Comparison of ENCODE assay signal across 2 cellular contexts in genomic region chr7:137343483-137343841, GRCh38.
TF ChIP-seq lines count a peak whose summit lies in the region.

Gene PTN, minus strand, starts transcription at chr7:137343733. Its CDS starts 88,760 bp downstream, at chr7:137254973.

TF ChIP-seq in A549, 52 proteins besides CTCF, POLR2A, EP300 and RAD21 (continued from another document):
- no peak for TF ChIP-seq CHD2 (IDR thresholded peaks at IDR 0.05; ENCODE audit: low read length, partially characterized antibody)
- TF ChIP-seq JUN (IDR thresholded peaks at IDR 0.05) = no peak
- no peak for TF ChIP-seq BCL3 (IDR thresholded peaks at IDR 0.05)
- TF ChIP-seq HOXA7 (CRISPR knock-in tag; IDR thresholded peaks at IDR 0.05) = no peak
- TF ChIP-seq ZFP36 (IDR thresholded peaks at IDR 0.05; ENCODE audit: borderline replicate concordance, partially characterized antibody) = no peak
- no peak for TF ChIP-seq KDM5A (IDR thresholded peaks at IDR 0.05)

TF ChIP-seq in HepG2, 621 proteins besides CTCF, POLR2A, EP300 and RAD21 (continued from another document):
- TF ChIP-seq FOXM1 (CRISPR knock-in tag; IDR thresholded peaks at IDR 0.05) (no peak), ZEB1 (IDR thresholded peaks at IDR 0.05; ENCODE audit: insufficient replicate concordance, low read depth) (no peak), CHCHD3 (CRISPR knock-in tag; IDR thresholded peaks at IDR 0.05) (no peak), NFKB2 (CRISPR knock-in tag; IDR thresholded peaks at IDR 0.05; ENCODE audit: borderline replicate concordance) (no peak), CENPT (CRISPR knock-in tag; IDR thresholded peaks at IDR 0.05; ENCODE audit: low read depth) (no peak), MXD3 (CRISPR knock-in tag; IDR thresholded peaks at IDR 0.05) (no peak), ZNF414 (CRISPR knock-in tag; IDR thresholded peaks at IDR 0.05) (no peak), ZFP36L2 (CRISPR knock-in tag; IDR thresholded peaks at IDR 0.05) (no peak), ARID4A (CRISPR knock-in tag; IDR thresholded peaks at IDR 0.05; ENCODE audit: borderline replicate concordance) (no peak), SAFB2 (CRISPR knock-in tag; IDR thresholded peaks at IDR 0.05; ENCODE audit: borderline replicate concordance, low read depth) (no peak), TEF (CRISPR knock-in tag; IDR thresholded peaks at IDR 0.05) (no peak), ZNF468 (CRISPR knock-in tag; IDR thresholded peaks at IDR 0.05) (no peak), CBFB (CRISPR knock-in tag; IDR thresholded peaks at IDR 0.05) (no peak), REPIN1 (CRISPR knock-in tag; IDR thresholded peaks at IDR 0.05; ENCODE audit: borderline replicate concordance, low read depth) (no peak), ZMAT5 (CRISPR knock-in tag; IDR thresholded peaks at IDR 0.05; ENCODE audit: borderline replicate concordance, low read depth) (no peak), RARG (CRISPR knock-in tag; IDR thresholded peaks at IDR 0.05; ENCODE audit: low read depth) (no peak), ZNF451 (CRISPR knock-in tag; IDR thresholded peaks at IDR 0.05) (no peak)
